1 cellular context compared by ENCODE assay signal in the genomic region with DNA sequence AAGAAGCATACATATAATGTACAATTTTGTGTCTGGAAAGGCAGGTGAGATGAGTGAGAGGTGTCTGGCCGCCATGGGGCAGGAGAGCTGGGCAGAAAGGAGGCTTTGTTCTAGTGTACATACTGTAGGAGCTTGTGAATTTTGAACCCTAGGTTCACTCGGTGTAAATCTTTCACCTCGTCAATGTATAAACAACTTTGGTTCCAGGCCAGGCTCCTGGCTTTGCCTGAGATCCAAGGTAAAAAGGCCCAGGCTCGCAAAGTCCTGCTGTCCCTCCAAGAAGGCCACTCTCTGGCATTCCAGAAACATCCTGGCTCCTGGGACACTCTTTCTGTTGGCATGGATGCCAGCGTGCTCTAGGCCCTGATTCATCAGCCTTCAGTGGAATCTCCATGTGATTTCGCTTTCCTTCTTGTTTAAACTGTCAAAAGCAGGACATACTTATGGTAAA.
TF ChIP-seq lines count a peak whose summit lies in the region.

No MANE protein-coding gene starts in this region.

TF ChIP-seq in SK-N-SH, 30 proteins besides CTCF, POLR2A, EP300 and RAD21 (continued from another document):
- no peak for TF ChIP-seq RFX5 (IDR thresholded peaks at IDR 0.05; ENCODE audit: low read length)
- TF ChIP-seq, protein P1, sequence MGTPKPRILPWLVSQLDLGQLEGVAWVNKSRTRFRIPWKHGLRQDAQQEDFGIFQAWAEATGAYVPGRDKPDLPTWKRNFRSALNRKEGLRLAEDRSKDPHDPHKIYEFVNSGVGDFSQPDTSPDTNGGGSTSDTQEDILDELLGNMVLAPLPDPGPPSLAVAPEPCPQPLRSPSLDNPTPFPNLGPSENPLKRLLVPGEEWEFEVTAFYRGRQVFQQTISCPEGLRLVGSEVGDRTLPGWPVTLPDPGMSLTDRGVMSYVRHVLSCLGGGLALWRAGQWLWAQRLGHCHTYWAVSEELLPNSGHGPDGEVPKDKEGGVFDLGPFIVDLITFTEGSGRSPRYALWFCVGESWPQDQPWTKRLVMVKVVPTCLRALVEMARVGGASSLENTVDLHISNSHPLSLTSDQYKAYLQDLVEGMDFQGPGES (IDR thresholded peaks at IDR 0.05; ENCODE audit: low read depth, low read length), result no peak
- TF ChIP-seq GABPA (IDR thresholded peaks at IDR 0.05; ENCODE audit: low read depth), result no peak
- no peak for TF ChIP-seq JUND (IDR thresholded peaks at IDR 0.05)
- TF ChIP-seq EZH2phosphoT487 (IDR thresholded peaks at IDR 0.05; ENCODE audit: borderline replicate concordance, low read depth), result no peak
- TF ChIP-seq SIN3A (IDR thresholded peaks at IDR 0.05; ENCODE audit: borderline replicate concordance, low read depth, low read length), result no peak
- TF ChIP-seq, protein P2, sequence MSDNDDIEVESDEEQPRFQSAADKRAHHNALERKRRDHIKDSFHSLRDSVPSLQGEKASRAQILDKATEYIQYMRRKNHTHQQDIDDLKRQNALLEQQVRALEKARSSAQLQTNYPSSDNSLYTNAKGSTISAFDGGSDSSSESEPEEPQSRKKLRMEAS (IDR thresholded peaks at IDR 0.05; ENCODE audit: low read depth), result no peak
- TF ChIP-seq ELF1 (IDR thresholded peaks at IDR 0.05), result no peak
- no peak for TF ChIP-seq POLR2AphosphoS5 (IDR thresholded peaks at IDR 0.05; ENCODE audit: low read depth, low read length)
- TF ChIP-seq CHD2 (IDR thresholded peaks at IDR 0.05; ENCODE audit: low read length, partially characterized antibody), result no peak
- no peak for TF ChIP-seq NFIC (IDR thresholded peaks at IDR 0.05; ENCODE audit: borderline replicate concordance)
- TF ChIP-seq, protein P3, sequence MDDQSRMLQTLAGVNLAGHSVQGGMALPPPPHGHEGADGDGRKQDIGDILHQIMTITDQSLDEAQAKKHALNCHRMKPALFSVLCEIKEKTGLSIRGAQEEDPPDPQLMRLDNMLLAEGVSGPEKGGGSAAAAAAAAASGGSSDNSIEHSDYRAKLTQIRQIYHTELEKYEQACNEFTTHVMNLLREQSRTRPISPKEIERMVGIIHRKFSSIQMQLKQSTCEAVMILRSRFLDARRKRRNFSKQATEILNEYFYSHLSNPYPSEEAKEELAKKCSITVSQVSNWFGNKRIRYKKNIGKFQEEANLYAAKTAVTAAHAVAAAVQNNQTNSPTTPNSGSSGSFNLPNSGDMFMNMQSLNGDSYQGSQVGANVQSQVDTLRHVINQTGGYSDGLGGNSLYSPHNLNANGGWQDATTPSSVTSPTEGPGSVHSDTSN (IDR thresholded peaks at IDR 0.05), result no peak
